12 cellular contexts compared by ENCODE assay signal in the genomic region with DNA sequence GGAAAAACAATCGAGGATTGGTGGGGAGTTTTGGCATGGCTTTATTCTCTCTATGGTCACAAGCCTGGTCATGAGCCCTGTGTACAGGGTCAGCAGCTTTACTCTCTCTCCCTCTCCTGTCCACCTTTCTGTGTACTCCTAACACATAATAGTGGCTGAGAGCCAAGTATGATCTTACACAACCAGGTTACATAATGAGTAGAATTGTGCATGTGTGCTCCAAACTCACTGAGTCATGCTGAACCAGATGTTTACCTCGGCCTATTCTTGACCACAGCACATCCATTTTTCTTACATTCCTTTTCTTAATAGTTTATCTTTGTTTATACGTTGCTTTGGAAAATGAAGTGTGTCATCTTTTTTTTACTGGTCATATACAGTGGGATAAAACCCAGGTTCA. TPM values are rescaled to one million over a fixed set of nuclear protein-coding genes. Genes with fewer than 3 reads are reported as not detected.
DNase-seq lines count a peak whose midpoint lies in the region; ATAC-seq, FAIRE-seq and TF ChIP-seq lines count a peak whose summit lies in the region.
"Had no signal": no experiment of that assay in that cellular context is flagged by ENCODE, and none has a peak within 500 bp of the region (broad histone marks: within the 10 kb centered on the region; RNA-seq: fewer than 3 reads in every experiment).

No MANE protein-coding gene starts in this region.

- WGBS in heart right ventricle, 2 donors: 65 to 73% methylated on average over 3 of the region's 3 CpGs

- no peak for TF ChIP-seq CTCF in heart right ventricle (IDR thresholded peaks at IDR 0.05)
- TF ChIP-seq CTCF in left ventricle myocardium inferior (IDR thresholded peaks at IDR 0.05; ENCODE audit: borderline replicate concordance): no peak
- TF ChIP-seq CTCF in RWPE2 (IDR thresholded peaks at IDR 0.05; ENCODE audit: poor library complexity, severe bottlenecking): no peak
- no peak for TF ChIP-seq CTCF in fibroblast of the aortic adventitia (IDR thresholded peaks at IDR 0.05; ENCODE audit: insufficient read depth, low read length)

- H3K9me3 ChIP-seq in heart right ventricle: peaks cover 0 to 100% (median 40%) of the 10 kb centered on the region in 11 donors
- peaks cover 99% of the 10 kb centered on the region for H3K9me3 ChIP-seq in left ventricle myocardium inferior (replicated peaks)
- H3K9me3 ChIP-seq in RWPE2 (ENCODE audit: severe bottlenecking): peaks cover 9% of the 10 kb centered on the region

- DNase-seq in heart right ventricle (no peak), left ventricle myocardium inferior (no peak), RWPE2 (ENCODE audit: low spot score) (no peak), fibroblast of the aortic adventitia (ENCODE audit: low read depth) (peak; percentile 62), urothelium cell line (ENCODE audit: low spot score) (peak; percentile 2), NCI-H187 treated with DMSO at 0.1 percent for 48 hours (lab: John Stamatoyannopoulos, UW) (no peak)
- DNase-seq in stimulated activated CD4-positive, alpha-beta T cell treated with anti-CD3 and anti-CD28 coated beads, Interleukin-2, amount 100 ng/mL, for 24 hours: no peak
- DNase-seq: body of pancreas; naive thymus-derived CD4-positive, alpha-beta T cell; NCI-H510A treated with DMSO at 0.1 percent for 48 hours; stimulated activated naive B cell treated with anti-CD40 and anti-IgM and Interleukin-4, amounts not matched to agents 10 μg/mL and 1 μg/mL and 100 μg/mL, for 72 hours had no signal

- H3K27ac ChIP-seq in heart right ventricle (peak overlapping the region in 2 of 10 donors; percentile 7 to 30), left ventricle myocardium inferior (replicated peaks) (no peak overlapping the region), RWPE2 (ENCODE audit: poor library complexity, severe bottlenecking) (no peak overlapping the region)
- H3K27ac ChIP-seq: body of pancreas had no signal

- no peak for FAIRE-seq in urothelium cell line (lab: Jason Lieb, UNC)

- ATAC-seq in heart right ventricle (peak in 5 of 8 donors; percentile 61 to 71 (median 67)), RWPE2 (ENCODE audit: low read depth) (peak; percentile 40), HG03039 (IDR thresholded peaks at IDR 0.05; ENCODE audit: unreplicated experiment) (no peak)
- ATAC-seq: body of pancreas; naive thymus-derived CD4-positive, alpha-beta T cell had no signal

- peaks cover 0 to 42% (median 12%) of the 10 kb centered on the region in 9 donors for H3K36me3 ChIP-seq in heart right ventricle
- peaks cover 49% of the 10 kb centered on the region for H3K36me3 ChIP-seq in left ventricle myocardium inferior
- H3K36me3 ChIP-seq in RWPE2 (ENCODE audit: low read depth): no peaks in the 10 kb centered on the region

- no peak overlapping the region for H3K4me3 ChIP-seq in heart right ventricle
- no peak overlapping the region for H3K4me3 ChIP-seq in left ventricle myocardium inferior
- H3K4me3 ChIP-seq in RWPE2 (ENCODE audit: severe bottlenecking): no peak overlapping the region
- no peak overlapping the region for H3K4me3 ChIP-seq in fibroblast of the aortic adventitia (ENCODE audit: low read depth, low read length)
- H3K4me3 ChIP-seq: body of pancreas had no signal

- no peaks in the 10 kb centered on the region for H3K27me3 ChIP-seq in heart right ventricle
- no peaks in the 10 kb centered on the region for H3K27me3 ChIP-seq in left ventricle myocardium inferior (ENCODE audit: low read depth)
- no peaks in the 10 kb centered on the region for H3K27me3 ChIP-seq in RWPE2 (ENCODE audit: insufficient read depth, poor library complexity, severe bottlenecking)
- H3K27me3 ChIP-seq: body of pancreas had no signal

- intact Hi-C loops in heart right ventricle (cut with DNase I) (no loop called here), left ventricle myocardium inferior (cut with micrococcal nuclease) (no loop called here)

- no peaks in the 10 kb centered on the region for H3K4me1 ChIP-seq in heart right ventricle
- peaks cover 7% of the 10 kb centered on the region for H3K4me1 ChIP-seq in left ventricle myocardium inferior
- H3K4me1 ChIP-seq in RWPE2 (ENCODE audit: insufficient read depth, poor library complexity, severe bottlenecking): no peaks in the 10 kb centered on the region
- H3K4me1 ChIP-seq: body of pancreas had no signal

RNA-seq across cellular contexts. Expression of a gene that starts 53.1 kb away (rescaled TPM):
- total RNA-seq in heart right ventricle (10 to 100 TPM in 7 of 10 donors, 1 to 10 TPM in 3; 7.2 to 14.5 (median 11.7) TPM), left ventricle myocardium inferior (8.4 TPM), fibroblast of the aortic adventitia (ENCODE audit: low replicate concordance) (11.2 and 14.0 TPM in 2 replicates)
- 1 to 10 TPM; 2.3 to 7.1 TPM for polyA plus RNA-seq in heart right ventricle

Comparison
In these comparisons a context has a peak if more than half of its experiments do, and no peak if none do; other contexts are left out.
1. DNase-seq: peak in fibroblast of the aortic adventitia (single experiment) and urothelium cell line (single experiment); none in heart right ventricle (0 of 2), left ventricle myocardium inferior (single experiment), RWPE2 (single experiment), stimulated activated CD4-positive, alpha-beta T cell treated with anti-CD3 and anti-CD28 coated beads, Interleukin-2, amount 100 ng/mL, for 24 hours (0 of 2) and NCI-H187 treated with DMSO at 0.1 percent for 48 hours (single experiment).